8 cellular contexts compared by ENCODE assay signal in genomic region chr16:86554599-86554916, GRCh38. TPM values are rescaled to one million over a fixed set of nuclear protein-coding genes. Genes with fewer than 3 reads are reported as not detected.
DNase-seq lines count a peak whose midpoint lies in the region; ATAC-seq, FAIRE-seq and TF ChIP-seq lines count a peak whose summit lies in the region.

No MANE protein-coding gene starts in this region.

- no peaks in the 10 kb centered on the region for H3K9me3 ChIP-seq in SK-N-MC (ENCODE audit: low read depth, low read length)

- no peak for ATAC-seq in left lobe of liver

- no peaks in the 10 kb centered on the region for H3K36me3 ChIP-seq in SK-N-MC (ENCODE audit: insufficient read depth, low read length)

- peak overlapping the region; percentile 46; the same call in 1 of the 2 replicates for H3K27ac ChIP-seq in SK-N-MC

- DNase-seq in GM19239 (ENCODE audit: insufficient read length, low spot score) (no peak), SK-N-MC (ENCODE audit: low read depth, low spot score) (no peak), foreskin fibroblast (no peak), retinal pigment epithelial cell (ENCODE audit: low read depth) (no peak), putamen (ENCODE audit: low spot score) (no peak), left lobe of liver (ENCODE audit: low spot score) (no peak), inferior parietal cortex (ENCODE audit: extremely low spot score) (no peak)
- no peak for DNase-seq in stimulated activated naive CD4-positive, alpha-beta T cell (lab: John Stamatoyannopoulos, UW)

- H3K4me3 ChIP-seq in SK-N-MC (peak overlapping the region; percentile 81), foreskin fibroblast (ENCODE audit: low read depth in 1 of 2, low read length in 2 of 2) (peak overlapping the region; percentile 96 to 100), retinal pigment epithelial cell (ENCODE audit: low read length) (peak overlapping the region; percentile 89)

- TF ChIP-seq CTCF in foreskin fibroblast (IDR thresholded peaks at IDR 0.05; ENCODE audit: low read depth, low read length), result no peak
- no peak for TF ChIP-seq CTCF in retinal pigment epithelial cell (conservative IDR thresholded peaks at IDR 0.05; ENCODE audit: low read depth, low read length)

- H3K9ac ChIP-seq in SK-N-MC (ENCODE audit: insufficient read length), result peak overlapping the region; percentile 89

- FAIRE-seq in GM19239 (lab: Jason Lieb, UNC), result peak; percentile 53

RNA-seq across cellular contexts. Expression of gene MTHFSD, which starts 0.5 kb away (rescaled TPM):
- total RNA-seq in left lobe of liver, result 9.9 TPM

RNA-seq across cellular contexts. Expression of gene FOXC2, which starts 12.1 kb away (rescaled TPM):
- total RNA-seq in left lobe of liver, result 0.13 TPM

RNA-seq across cellular contexts. Expression of gene FOXL1, which starts 23.8 kb away (rescaled TPM):
- total RNA-seq in left lobe of liver, result 0.28 TPM

RNA-seq across cellular contexts. Expression of gene FOXF1, which starts 44.2 kb away (rescaled TPM):
- total RNA-seq in left lobe of liver, result 1.7 TPM
